Comparison of ENCODE assay signal across 27 cellular contexts in genomic region chr3:113620091-113620490, GRCh38.
A peak's percentile ranks its signal among the peaks of the same experiment; 100 is the strongest.
DNase-seq lines count a peak whose midpoint lies in the region; ATAC-seq and TF ChIP-seq lines count a peak whose summit lies in the region.
"Had no signal": no experiment of that assay in that cellular context is flagged by ENCODE, and none has a peak within 500 bp of the region (broad histone marks: within the 10 kb centered on the region; RNA-seq: fewer than 3 reads in every experiment).

No MANE protein-coding gene starts in this region.

- H3K27ac Mint-ChIP-seq in CD4-positive, CD25-positive, alpha-beta regulatory T cell, result peak overlapping the region in 2 of 3 donors; percentile 47 to 61
- H3K27ac Mint-ChIP-seq in stimulated activated memory B cell treated with anti-CD40 and anti-IgM and Interleukin-4, amounts not matched to agents 10 μg/mL and 1 μg/mL and 100 μg/mL, for 72 hours, result peak overlapping the region; percentile 20
- H3K27ac Mint-ChIP-seq: neural progenitor cell, WTC11 had no signal

- peaks cover 46% of the 10 kb centered on the region for H3K36me3 Mint-ChIP-seq in CD4-positive, CD25-positive, alpha-beta regulatory T cell
- peaks cover 57% of the 10 kb centered on the region for H3K36me3 Mint-ChIP-seq in stimulated activated memory B cell treated with anti-CD40 and anti-IgM and Interleukin-4, amounts not matched to agents 10 μg/mL and 1 μg/mL and 100 μg/mL, for 72 hours
- H3K36me3 Mint-ChIP-seq: neural progenitor cell, WTC11 had no signal

- H3K36me3 ChIP-seq in CD4-positive, CD25-positive, alpha-beta regulatory T cell (ENCODE audit: control insufficient read depth, insufficient read depth, low read length), result peaks cover 73% of the 10 kb centered on the region
- H3K36me3 ChIP-seq in heart right ventricle, result peaks cover 0 to 3% (median 0%) of the 10 kb centered on the region in 9 donors
- H3K36me3 ChIP-seq: left lung, neural progenitor cell had no signal

- H3K4me3 Mint-ChIP-seq in CD4-positive, CD25-positive, alpha-beta regulatory T cell, result peak overlapping the region in 1 of 4 donors; percentile 74
- no peak overlapping the region for H3K4me3 Mint-ChIP-seq in stimulated activated memory B cell treated with anti-CD40 and anti-IgM and Interleukin-4, amounts not matched to agents 10 μg/mL and 1 μg/mL and 100 μg/mL, for 72 hours
- H3K4me3 Mint-ChIP-seq: neural progenitor cell, WTC11 had no signal

- ATAC-seq in CD4-positive, CD25-positive, alpha-beta regulatory T cell (ENCODE audit: low read depth in 2 of 2), result no peak
- no peak for ATAC-seq in stimulated activated memory B cell treated with anti-CD40 and anti-IgM and Interleukin-4, amounts not matched to agents 10 μg/mL and 1 μg/mL and 100 μg/mL, for 72 hours
- ATAC-seq in heart right ventricle, result no peak
- ATAC-seq: left lung, WTC11 had no signal

- no peaks in the 10 kb centered on the region for H3K9me3 Mint-ChIP-seq in CD4-positive, CD25-positive, alpha-beta regulatory T cell
- no peaks in the 10 kb centered on the region for H3K9me3 Mint-ChIP-seq in stimulated activated memory B cell treated with anti-CD40 and anti-IgM and Interleukin-4, amounts not matched to agents 10 μg/mL and 1 μg/mL and 100 μg/mL, for 72 hours
- H3K9me3 Mint-ChIP-seq: neural progenitor cell, WTC11 had no signal

- H3K27ac ChIP-seq in CD4-positive, CD25-positive, alpha-beta regulatory T cell (ENCODE audit: insufficient read depth, low read length, poor library complexity, severe bottlenecking), result no peak overlapping the region
- no peak overlapping the region for H3K27ac ChIP-seq in heart right ventricle
- H3K27ac ChIP-seq: coronary artery, epithelial cell of prostate, left lung, neural progenitor cell, parathyroid adenoma, PC-9, skin epidermis had no signal

- no peaks in the 10 kb centered on the region for H3K4me1 ChIP-seq in CD4-positive, CD25-positive, alpha-beta regulatory T cell (ENCODE audit: control insufficient read depth, insufficient read depth, low read length, poor library complexity, severe bottlenecking)
- peaks cover 0 to 14% (median 5%) of the 10 kb centered on the region in 9 donors for H3K4me1 ChIP-seq in heart right ventricle
- H3K4me1 ChIP-seq: neural progenitor cell, parathyroid adenoma had no signal

- no peak for TF ChIP-seq POLR2A in erythroblast (IDR thresholded peaks at IDR 0.05; ENCODE audit: low read length)

- DNase-seq in CD4-positive, CD25-positive, alpha-beta regulatory T cell, result no peak
- DNase-seq in MV-4-11 (lab: John Stamatoyannopoulos, UW), result peak; percentile 87
- peak; percentile 72 for DNase-seq in SKM-1 treated with dmso at 0.1 percent for 144 hours (lab: John Stamatoyannopoulos, UW; ENCODE audit: unreplicated experiment)
- DNase-seq in T-helper 2 cell, result no peak
- DNase-seq in erythroblast (lab: John Stamatoyannopoulos, UW), result no peak
- no peak for DNase-seq in heart right ventricle
- DNase-seq: ACHN; activated CD4-positive, alpha-beta T cell treated with anti-CD3 and anti-CD28 coated beads, Interleukin-2, amount 50 U/mL, for 48 hours; activated T-cell treated with anti-CD3 and anti-CD28 coated beads, Interleukin-2, amount 50 U/mL, for 48 hours; DMS79; effector CD8-positive, alpha-beta T cell; left lung; mesendoderm; NCI-H1092 treated with DMSO at 0.1 percent for 48 hours; NCI-H187 treated with DMSO at 0.1 percent for 48 hours; NCI-H2171; NCI-H510A; PC-9; retina; stimulated activated naive CD4-positive, alpha-beta T cell treated with Interleukin-2 at 50 U/mL for 16 hours had no signal

- no peaks in the 10 kb centered on the region for H3K27me3 Mint-ChIP-seq in CD4-positive, CD25-positive, alpha-beta regulatory T cell
- H3K27me3 Mint-ChIP-seq in stimulated activated memory B cell treated with anti-CD40 and anti-IgM and Interleukin-4, amounts not matched to agents 10 μg/mL and 1 μg/mL and 100 μg/mL, for 72 hours, result no peaks in the 10 kb centered on the region

- intact Hi-C loops in heart right ventricle (cut with DNase I), result loop anchor here in 3 of 10 donors (5.0 to 10.0 kb wide), 2 partner anchors 123 to 565 kb away; no protein-coding TSS in a partner anchor

- no peak for TF ChIP-seq CTCF in heart right ventricle (IDR thresholded peaks at IDR 0.05)

- H3K27me3 ChIP-seq in CD4-positive, CD25-positive, alpha-beta regulatory T cell (ENCODE audit: control insufficient read depth, insufficient read depth, low read length), result no peaks in the 10 kb centered on the region
- peaks cover 0 to 4% (median 0%) of the 10 kb centered on the region in 7 donors for H3K27me3 ChIP-seq in heart right ventricle
- H3K27me3 ChIP-seq: left lung had no signal

- no peaks in the 10 kb centered on the region for H3K4me1 Mint-ChIP-seq in CD4-positive, CD25-positive, alpha-beta regulatory T cell
- H3K4me1 Mint-ChIP-seq in stimulated activated memory B cell treated with anti-CD40 and anti-IgM and Interleukin-4, amounts not matched to agents 10 μg/mL and 1 μg/mL and 100 μg/mL, for 72 hours, result peaks cover 16% of the 10 kb centered on the region
- H3K4me1 Mint-ChIP-seq: neural progenitor cell, WTC11 had no signal

- H3K4me3 ChIP-seq in CD4-positive, CD25-positive, alpha-beta regulatory T cell (ENCODE audit: low read depth, low read length), result no peak overlapping the region
- no peak overlapping the region for H3K4me3 ChIP-seq in heart right ventricle
- H3K4me3 ChIP-seq: coronary artery, left lung, neural progenitor cell, PC-9, skin epidermis had no signal

- no peaks in the 10 kb centered on the region for H3K9me3 ChIP-seq in CD4-positive, CD25-positive, alpha-beta regulatory T cell (ENCODE audit: control insufficient read depth in 2 of 2, low read length in 2 of 2)
- H3K9me3 ChIP-seq in heart right ventricle, result no peaks in the 10 kb centered on the region
- H3K9me3 ChIP-seq: left lung had no signal

Comparison
In these comparisons a context has a peak if more than half of its experiments do, and no peak if none do; other contexts are left out.
1. DNase-seq: peak in MV-4-11 (single experiment) and SKM-1 treated with dmso at 0.1 percent for 144 hours (single experiment); none in CD4-positive, CD25-positive, alpha-beta regulatory T cell (0 of 3), T-helper 2 cell (0 of 5), erythroblast (0 of 2) and heart right ventricle (0 of 2).